Comparison of ENCODE assay signal across 15 cellular contexts in genomic region chr1:168767885-168768584, GRCh38. TPM values are rescaled to one million over a fixed set of nuclear protein-coding genes. Genes with fewer than 3 reads are reported as not detected.
DNase-seq lines count a peak whose midpoint lies in the region; ATAC-seq and TF ChIP-seq lines count a peak whose summit lies in the region.
"Had no signal": no experiment of that assay in that cellular context is flagged by ENCODE, and none has a peak within 500 bp of the region (broad histone marks: within the 10 kb centered on the region; RNA-seq: fewer than 3 reads in every experiment).

No MANE protein-coding gene starts in this region.

- CTCF ChIA-PET in activated naive CD4-positive, alpha-beta T cell treated with anti-CD3 and anti-CD28 coated beads for 36 hours (lab: Charles Lee), result no interaction called here

- no peak overlapping the region for H3K27ac ChIP-seq in testis

- H3K9me3 Mint-ChIP-seq in progenitor cell of endocrine pancreas (ENCODE audit: low read depth), result no peaks in the 10 kb centered on the region
- no peaks in the 10 kb centered on the region for H3K9me3 Mint-ChIP-seq in activated naive CD4-positive, alpha-beta T cell treated with anti-CD3 and anti-CD28 coated beads for 36 hours
- H3K9me3 Mint-ChIP-seq: central memory CD8-positive, alpha-beta T cell had no signal

- peak; percentile 77 for ATAC-seq in left lobe of liver

- WGBS in testis, 2 donors, result 37 to 39% methylated on average over 4 of the region's 4 CpGs

- H3K4me1 ChIP-seq in testis, result peaks cover 14% of the 10 kb centered on the region

- in situ Hi-C loops in ACHN (cut with HindIII; ENCODE audit: low pct_ligation_motif_present, low pct_unique_long_range_greater_than_20kb, low sequenced_read_pairs), result no loop called here

- H3K36me3 Mint-ChIP-seq in progenitor cell of endocrine pancreas (ENCODE audit: insufficient read depth), result no peaks in the 10 kb centered on the region
- H3K36me3 Mint-ChIP-seq in activated naive CD4-positive, alpha-beta T cell treated with anti-CD3 and anti-CD28 coated beads for 36 hours (ENCODE audit: low read depth), result no peaks in the 10 kb centered on the region

- peak; percentile 65 for DNase-seq in M059J (ENCODE audit: low read depth)
- DNase-seq in epithelial cell of esophagus (ENCODE audit: low read depth), result peak; percentile 16
- DNase-seq in left lobe of liver (ENCODE audit: low spot score), result peak; percentile 56
- DNase-seq in testis, result peak; percentile 58
- DNase-seq in progenitor cell of endocrine pancreas (ENCODE audit: low spot score, unreplicated experiment), result no peak
- DNase-seq in ACHN, result no peak
- DNase-seq in NCI-H187 (lab: John Stamatoyannopoulos, UW), result no peak
- DNase-seq in activated naive CD4-positive, alpha-beta T cell treated with anti-CD3 and anti-CD28 coated beads for 36 hours, result no peak
- DNase-seq: activated T-cell treated with anti-CD3 and anti-CD28 coated beads, Interleukin-2, amount 50 U/mL, for 48 hours; COR-L47; foreskin melanocyte; mesendoderm; MV-4-11 had no signal

- H3K4me3 ChIP-seq in epithelial cell of esophagus (ENCODE audit: low read length), result no peak overlapping the region
- H3K4me3 ChIP-seq in testis, result no peak overlapping the region

- TF ChIP-seq POLR2A in testis (IDR thresholded peaks at IDR 0.05), result no peak

- no peak overlapping the region for H3K27ac Mint-ChIP-seq in progenitor cell of endocrine pancreas
- no peak overlapping the region for H3K27ac Mint-ChIP-seq in activated naive CD4-positive, alpha-beta T cell treated with anti-CD3 and anti-CD28 coated beads for 36 hours

- H3K27me3 ChIP-seq in testis, result no peaks in the 10 kb centered on the region

- H3K27me3 Mint-ChIP-seq in progenitor cell of endocrine pancreas, result no peaks in the 10 kb centered on the region
- H3K27me3 Mint-ChIP-seq in activated naive CD4-positive, alpha-beta T cell treated with anti-CD3 and anti-CD28 coated beads for 36 hours (ENCODE audit: low read depth), result peaks cover 1% of the 10 kb centered on the region
- H3K27me3 Mint-ChIP-seq: central memory CD8-positive, alpha-beta T cell had no signal

- no peaks in the 10 kb centered on the region for H3K9me3 ChIP-seq in testis

- intact Hi-C loops in testis (cut with DNase I; ENCODE audit: low total_unique reads), result no loop called here
- intact Hi-C loops in activated naive CD4-positive, alpha-beta T cell treated with anti-CD3 and anti-CD28 coated beads for 36 hours (cut with micrococcal nuclease), result no loop called here

- no peaks in the 10 kb centered on the region for H3K36me3 ChIP-seq in testis (ENCODE audit: low read depth, missing control alignments)

- TF ChIP-seq CTCF in epithelial cell of esophagus (IDR thresholded peaks at IDR 0.05; ENCODE audit: insufficient read depth, low read depth, low read length, missing control alignments) (no peak), testis (IDR thresholded peaks at IDR 0.05) (no peak), progenitor cell of endocrine pancreas (IDR thresholded peaks at IDR 0.05; ENCODE audit: unreplicated experiment) (no peak)

- H3K4me1 Mint-ChIP-seq in progenitor cell of endocrine pancreas (ENCODE audit: low read depth), result peaks cover 5% of the 10 kb centered on the region
- H3K4me1 Mint-ChIP-seq in activated naive CD4-positive, alpha-beta T cell treated with anti-CD3 and anti-CD28 coated beads for 36 hours (ENCODE audit: low read depth), result no peaks in the 10 kb centered on the region
- H3K4me1 Mint-ChIP-seq: central memory CD8-positive, alpha-beta T cell had no signal

- H3K4me3 Mint-ChIP-seq in progenitor cell of endocrine pancreas (ENCODE audit: low read depth), result no peak overlapping the region
- H3K4me3 Mint-ChIP-seq in activated naive CD4-positive, alpha-beta T cell treated with anti-CD3 and anti-CD28 coated beads for 36 hours, result no peak overlapping the region
- H3K4me3 Mint-ChIP-seq: central memory CD8-positive, alpha-beta T cell had no signal

RNA-seq across cellular contexts. Expression of gene DPT, which starts 39.0 kb away (rescaled TPM):
- total RNA-seq in M059J (2014; rRNA removed; shearing (Covaris generic)), result not detected in 2 replicates
- total RNA-seq in left lobe of liver (1.3 TPM), testis (1 to 10 TPM; 6.9 to 8.2 TPM), progenitor cell of endocrine pancreas (not detected in 2 replicates)
- 78.7 TPM for polyA plus RNA-seq in testis (ENCODE audit: insufficient read depth, low read depth, low replicate concordance)
- not detected for total RNA-seq in activated naive CD4-positive, alpha-beta T cell treated with anti-CD3 and anti-CD28 coated beads for 36 hours
- total RNA-seq: NCI-H460 had no signal

Comparison
In these comparisons a context has a peak if more than half of its experiments do, and no peak if none do; other contexts are left out.
1. DNase-seq: peak in M059J (single experiment), epithelial cell of esophagus (single experiment), left lobe of liver (single experiment) and testis (single experiment); none in progenitor cell of endocrine pancreas (single experiment), ACHN (single experiment), NCI-H187 (0 of 2) and activated naive CD4-positive, alpha-beta T cell treated with anti-CD3 and anti-CD28 coated beads for 36 hours (single experiment).